Comparison of ENCODE assay signal across 12 cellular contexts in the genomic region with DNA sequence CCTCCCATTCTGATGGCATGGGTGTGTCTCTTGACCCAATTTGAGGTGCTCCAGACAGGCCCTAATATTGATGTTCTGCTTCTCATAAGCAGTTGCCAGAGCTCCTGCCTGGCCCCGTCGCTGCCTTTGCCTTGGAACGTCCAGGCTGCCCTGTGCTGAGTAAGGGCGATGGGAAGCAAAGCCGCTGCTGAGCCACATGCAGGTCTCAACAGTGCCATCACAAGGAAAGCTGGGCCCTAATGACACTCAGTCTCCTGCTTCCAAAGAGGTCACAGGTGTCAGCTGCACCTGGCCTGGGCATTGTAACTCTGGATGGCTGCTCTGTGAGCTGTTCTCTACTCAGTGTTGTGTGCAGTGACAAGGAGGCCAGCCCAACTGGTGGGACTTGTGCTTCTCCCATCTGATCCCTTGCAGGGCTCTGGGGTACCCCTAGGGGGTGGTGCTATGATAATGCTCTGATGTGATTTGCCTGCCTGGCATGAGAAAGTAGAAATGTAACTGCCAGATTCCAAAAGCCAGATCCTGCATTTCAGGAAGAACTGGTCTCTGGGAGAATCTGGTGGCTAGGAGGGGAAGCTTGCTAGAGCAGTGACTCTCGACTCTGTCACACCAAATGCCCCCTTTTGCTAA. TPM values are rescaled to one million over a fixed set of nuclear protein-coding genes. Genes with fewer than 3 reads are reported as not detected.
DNase-seq lines count a peak whose midpoint lies in the region; ATAC-seq and TF ChIP-seq lines count a peak whose summit lies in the region.
"Had no signal": no experiment of that assay in that cellular context is flagged by ENCODE, and none has a peak within 500 bp of the region (broad histone marks: within the 10 kb centered on the region; RNA-seq: fewer than 3 reads in every experiment).

No MANE protein-coding gene starts in this region.

- peaks cover 70% of the 10 kb centered on the region for H3K4me1 ChIP-seq in Loucy (ENCODE audit: insufficient read depth, low read length, poor library complexity, severe bottlenecking)
- H3K4me1 ChIP-seq in endodermal cell (ENCODE audit: control insufficient read depth, insufficient read depth, low read length): no peaks in the 10 kb centered on the region
- H3K4me1 ChIP-seq in neutrophil (ENCODE audit: control insufficient read depth in 1 of 2, insufficient read depth in 1 of 2, low read depth in 1 of 2, low read length in 1 of 2): peaks cover 82 to 86% of the 10 kb centered on the region in 2 experiments

- H3K4me1 Mint-ChIP-seq in endodermal cell: peaks cover 4% of the 10 kb centered on the region

- no peak overlapping the region for H3K27ac Mint-ChIP-seq in endodermal cell

- TF ChIP-seq CTCF in Loucy (conservative IDR thresholded peaks at IDR 0.05; ENCODE audit: low read length): peak; percentile 54
- TF ChIP-seq CTCF in endodermal cell (conservative IDR thresholded peaks at IDR 0.05): peak; percentile 70
- TF ChIP-seq CTCF in neutrophil (IDR thresholded peaks at IDR 0.05): no peak

- H3K27ac ChIP-seq in endodermal cell (ENCODE audit: low read depth, low read length): no peak overlapping the region
- peak overlapping the region; percentile 70 for H3K27ac ChIP-seq in neutrophil

- H3K9me3 ChIP-seq in Loucy (ENCODE audit: insufficient read depth, low read depth, low read length) (no peaks in the 10 kb centered on the region), endodermal cell (ENCODE audit: control insufficient read depth, low read length) (no peaks in the 10 kb centered on the region), neutrophil (no peaks in the 10 kb centered on the region)

- DNase-seq in NCI-H2227 (lab: John Stamatoyannopoulos, UW; ENCODE audit: unreplicated experiment): peak; percentile 13
- no peak for DNase-seq in NCI-H2227 treated with DMSO at 0.1 percent for 48 hours (lab: John Stamatoyannopoulos, UW)
- DNase-seq in endodermal cell: peak; percentile 83
- no peak for DNase-seq in NCI-H1694 treated with DMSO at 0.1 percent for 48 hours (lab: John Stamatoyannopoulos, UW)
- no peak for DNase-seq in NK-92 treated with Interleukin-12 subunit alpha and Interleukin-12 subunit beta, amount 100 ng/mL, for 24 hours (lab: John Stamatoyannopoulos, UW)
- DNase-seq: ACHN, cerebellar nuclear complex, KBM-7, midbrain had no signal

- H3K27me3 ChIP-seq in Loucy (ENCODE audit: insufficient read depth, low read length, poor library complexity, severe bottlenecking) (no peaks in the 10 kb centered on the region), endodermal cell (ENCODE audit: control insufficient read depth, insufficient read depth, low read length, poor library complexity, severe bottlenecking) (peaks cover 5% of the 10 kb centered on the region), neutrophil (no peaks in the 10 kb centered on the region)

- H3F3A ChIP-seq in Loucy (ENCODE audit: low read depth): peaks cover 10% of the 10 kb centered on the region; the same call in 1 of the 2 replicates

- H3K9ac ChIP-seq in Loucy (ENCODE audit: low read depth, low read length, poor library complexity, severe bottlenecking) (no peak overlapping the region), endodermal cell (ENCODE audit: extremely low read depth, low read length, poor library complexity, severe bottlenecking) (no peak overlapping the region)

- no peak overlapping the region for H3K4me3 Mint-ChIP-seq in endodermal cell

- ATAC-seq in GM18870 (IDR thresholded peaks at IDR 0.05; ENCODE audit: unreplicated experiment): no peak

- no peak overlapping the region for H2AFZ ChIP-seq in Loucy (ENCODE audit: low read length)

- no peaks in the 10 kb centered on the region for H3K36me3 Mint-ChIP-seq in endodermal cell (ENCODE audit: low read depth)

- H3K36me3 ChIP-seq in Loucy (ENCODE audit: insufficient read depth, low read length): peaks cover 6% of the 10 kb centered on the region; the same call in 1 of the 2 replicates
- no peaks in the 10 kb centered on the region for H3K36me3 ChIP-seq in endodermal cell (ENCODE audit: control insufficient read depth, insufficient read depth, low read length)
- no peaks in the 10 kb centered on the region for H3K36me3 ChIP-seq in neutrophil

- H3K79me2 ChIP-seq in Loucy (ENCODE audit: insufficient read depth, low read length): peaks cover 90% of the 10 kb centered on the region

- H3K9me2 ChIP-seq in Loucy (replicated peaks; ENCODE audit: low read depth, low read length): no peaks in the 10 kb centered on the region

- 88 to 100% methylated on average over 3 to 6 of the region's 6 CpGs for WGBS in endodermal cell (ENCODE audit: insufficient coverage in 1 of 2, insufficient read length in 1 of 2), 2 experiments

- H3K4me2 ChIP-seq in Loucy (ENCODE audit: low read depth, low read length, poor library complexity, severe bottlenecking): no peak overlapping the region

- no peaks in the 10 kb centered on the region for H3K27me3 Mint-ChIP-seq in endodermal cell (ENCODE audit: insufficient read depth)

- peaks cover 37% of the 10 kb centered on the region for H4K20me1 ChIP-seq in Loucy (ENCODE audit: insufficient read depth, low read length, poor library complexity, severe bottlenecking)

- H3K9me3 Mint-ChIP-seq in endodermal cell: no peaks in the 10 kb centered on the region

- H3K4me3 ChIP-seq in Loucy (ENCODE audit: low read length, poor library complexity, severe bottlenecking) (no peak overlapping the region), endodermal cell (ENCODE audit: low read length) (no peak overlapping the region), neutrophil (ENCODE audit: low read depth in 1 of 2, low read length in 1 of 2) (no peak overlapping the region)

RNA-seq across cellular contexts. Expression of a gene that starts 8.7 kb away (rescaled TPM):
- 10 to 100 TPM; 14.0 to 19.7 TPM for total RNA-seq in endodermal cell
- polyA plus RNA-seq in endodermal cell (2013, experiment 1 of 2): 15.0 TPM
- polyA plus RNA-seq in endodermal cell (2013, experiment 2 of 2): 11.7 TPM

Comparison
In these comparisons a context has a peak if more than half of its experiments do, and no peak if none do; other contexts are left out.
1. DNase-seq: peak in NCI-H2227 (single experiment) and endodermal cell (single experiment); none in NCI-H2227 treated with DMSO at 0.1 percent for 48 hours (single experiment), NCI-H1694 treated with DMSO at 0.1 percent for 48 hours (single experiment) and NK-92 treated with Interleukin-12 subunit alpha and Interleukin-12 subunit beta, amount 100 ng/mL, for 24 hours (single experiment).